ENCODE assay signal across 8 cellular contexts in the genomic region with DNA sequence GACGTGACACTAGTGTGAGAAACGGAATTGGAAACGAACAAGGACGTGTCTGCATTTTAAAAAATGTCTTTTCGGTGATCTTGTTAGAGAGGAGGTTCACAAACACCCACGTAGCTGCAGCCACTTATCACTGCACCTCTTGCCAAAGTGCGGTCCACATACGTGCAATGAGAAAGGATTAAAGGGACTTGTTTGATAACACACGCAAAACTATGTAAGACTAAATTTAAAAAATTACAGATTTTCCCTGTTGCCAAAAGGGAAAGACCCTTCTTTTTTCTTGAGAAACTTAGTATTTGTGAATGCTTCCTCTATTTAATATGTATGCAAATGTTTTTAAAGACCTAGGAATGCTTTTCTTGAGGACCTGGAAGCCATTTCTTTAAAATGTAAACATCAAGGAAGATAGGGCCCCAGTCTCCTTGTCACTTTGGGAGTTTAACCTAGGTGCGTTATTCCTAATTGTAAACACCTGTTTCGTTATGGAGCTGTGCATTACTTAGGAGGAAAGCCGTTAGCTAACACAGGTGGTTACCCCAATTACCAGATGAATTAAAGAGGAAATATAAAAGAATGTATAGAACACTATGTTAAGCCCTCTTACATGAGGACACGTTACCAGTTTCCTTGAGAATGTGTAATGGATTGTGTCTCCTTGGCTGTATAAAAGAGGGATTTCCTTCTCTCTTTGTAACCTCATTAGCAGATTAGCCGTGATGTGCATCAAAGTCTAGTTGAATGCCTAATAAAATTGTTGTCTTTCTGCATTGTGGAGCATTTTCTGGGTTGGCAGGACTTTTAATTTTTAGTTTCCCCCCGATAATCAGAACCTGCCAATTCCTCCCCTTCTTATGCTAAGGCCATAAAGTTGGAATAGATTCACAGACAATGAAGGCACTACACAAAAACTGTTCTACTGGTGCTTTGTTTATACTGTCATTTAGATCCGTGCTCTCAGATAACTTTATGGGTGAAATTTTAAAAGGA. TPM values are rescaled to one million over a fixed set of nuclear protein-coding genes. Genes with fewer than 3 reads are reported as not detected.
DNase-seq lines count a peak whose midpoint lies in the region; ATAC-seq, FAIRE-seq and TF ChIP-seq lines count a peak whose summit lies in the region.

No MANE protein-coding gene starts in this region.

- no peaks in the 10 kb centered on the region for H3K36me3 ChIP-seq in CD4-positive, alpha-beta memory T cell (ENCODE audit: insufficient read depth, low read length)
- no peaks in the 10 kb centered on the region for H3K36me3 ChIP-seq in kidney (ENCODE audit: control insufficient read depth in 1 of 2, insufficient read depth in 2 of 2, low read length in 2 of 2)

- peak in 2 of 5 donors; percentile 33 to 70 for DNase-seq in CD4-positive, alpha-beta memory T cell
- DNase-seq in activated naive CD8-positive, alpha-beta T cell treated with anti-CD3 and anti-CD28 coated beads, Interleukin-2, amount 10 ng/mL, durations not matched to agents 7 days and 5 days = no peak
- DNase-seq in kidney (no peak), KBM-7 (no peak), NCI-H2196 treated with DMSO at 0.1 percent for 48 hours (lab: John Stamatoyannopoulos, UW; ENCODE audit: unreplicated experiment) (no peak)

- peak overlapping the region; percentile 73 for H3K27ac ChIP-seq in CD4-positive, alpha-beta memory T cell (ENCODE audit: low read depth, low read length)
- peak overlapping the region; percentile 97 for H3K27ac ChIP-seq in kidney (ENCODE audit: low read depth in 2 of 2, low read length in 2 of 2)
- peak overlapping the region; percentile 75 for H3K27ac ChIP-seq in temporal lobe (ENCODE audit: low read depth, low read length)

- H3K9me3 Mint-ChIP-seq in CD4-positive, alpha-beta memory T cell = no peaks in the 10 kb centered on the region
- no peaks in the 10 kb centered on the region for H3K9me3 Mint-ChIP-seq in activated naive CD8-positive, alpha-beta T cell treated with anti-CD3 and anti-CD28 coated beads, Interleukin-2, amount 10 ng/mL, durations not matched to agents 7 days and 5 days

- H3K4me1 Mint-ChIP-seq in CD4-positive, alpha-beta memory T cell = peaks cover 10 to 22% (median 15%) of the 10 kb centered on the region in 4 donors
- H3K4me1 Mint-ChIP-seq in activated naive CD8-positive, alpha-beta T cell treated with anti-CD3 and anti-CD28 coated beads, Interleukin-2, amount 10 ng/mL, durations not matched to agents 7 days and 5 days = peaks cover 28% of the 10 kb centered on the region

- peak overlapping the region; percentile 78 to 86 for H3K9ac ChIP-seq in kidney (ENCODE audit: low read length in 2 of 2)

- in situ Hi-C loops in KBM-7 (cut with MboI; ENCODE audit: low pct_unique_long_range_greater_than_20kb, low sequenced_read_pairs) = no loop called here

- ATAC-seq in HG02981 (IDR thresholded peaks at IDR 0.05; ENCODE audit: unreplicated experiment) = peak; percentile 16
- ATAC-seq in activated naive CD8-positive, alpha-beta T cell treated with anti-CD3 and anti-CD28 coated beads, Interleukin-2, amount 10 ng/mL, durations not matched to agents 7 days and 5 days (ENCODE audit: low read depth) = no peak
- ATAC-seq in HG02678 (IDR thresholded peaks at IDR 0.05; ENCODE audit: unreplicated experiment) = no peak

- CTCF ChIA-PET in CD4-positive, alpha-beta memory T cell (lab: Charles Lee; ENCODE audit: partially characterized antibody) = interaction anchor here (1.4 to 1.5 kb wide), 2 partner anchors 146 to 259 kb away, joined by 3 read pairs; no protein-coding TSS in a partner anchor

- peak overlapping the region; percentile 58 to 83 for H3K4me3 ChIP-seq in CD4-positive, alpha-beta memory T cell (ENCODE audit: low read length in 2 of 2)
- H3K4me3 ChIP-seq in kidney (ENCODE audit: low read length in 2 of 2) = peak overlapping the region; percentile 89 to 90

- peak overlapping the region; percentile 89 to 98 (median 95) for H3K4me3 Mint-ChIP-seq in CD4-positive, alpha-beta memory T cell
- peak overlapping the region; percentile 94 for H3K4me3 Mint-ChIP-seq in activated naive CD8-positive, alpha-beta T cell treated with anti-CD3 and anti-CD28 coated beads, Interleukin-2, amount 10 ng/mL, durations not matched to agents 7 days and 5 days

- peaks cover 0 to 7% of the 10 kb centered on the region in 2 donors for H3K36me3 Mint-ChIP-seq in CD4-positive, alpha-beta memory T cell
- H3K36me3 Mint-ChIP-seq in activated naive CD8-positive, alpha-beta T cell treated with anti-CD3 and anti-CD28 coated beads, Interleukin-2, amount 10 ng/mL, durations not matched to agents 7 days and 5 days = peaks cover 5% of the 10 kb centered on the region

- H3K9me3 ChIP-seq in CD4-positive, alpha-beta memory T cell (ENCODE audit: control insufficient read depth in 1 of 2, low read length in 2 of 2) = no peaks in the 10 kb centered on the region
- no peaks in the 10 kb centered on the region for H3K9me3 ChIP-seq in kidney (ENCODE audit: control insufficient read depth in 1 of 2, low read length in 2 of 2)

- no peaks in the 10 kb centered on the region for H3K27me3 Mint-ChIP-seq in CD4-positive, alpha-beta memory T cell
- H3K27me3 Mint-ChIP-seq in activated naive CD8-positive, alpha-beta T cell treated with anti-CD3 and anti-CD28 coated beads, Interleukin-2, amount 10 ng/mL, durations not matched to agents 7 days and 5 days = no peaks in the 10 kb centered on the region

- no peak for TF ChIP-seq CTCF in kidney (IDR thresholded peaks at IDR 0.05; ENCODE audit: borderline replicate concordance, extremely low read depth, insufficient read depth)

- intact Hi-C loops in CD4-positive, alpha-beta memory T cell (cut with micrococcal nuclease) = loop anchor here (1.0 kb wide), 1 partner anchor 10 kb away; no protein-coding TSS in a partner anchor
- intact Hi-C loops in kidney (cut with DNase I) = no loop called here

- POLR2A ChIA-PET in CD4-positive, alpha-beta memory T cell (lab: Charles Lee; ENCODE audit: partially characterized antibody) = interaction anchor here (0.8 to 3.1 kb wide), 10 partner anchors 10 to 333 kb away, joined by 3 to 50 read pairs (median 4); a partner anchor contains a TSS
- POLR2A ChIA-PET in activated naive CD8-positive, alpha-beta T cell treated with anti-CD3 and anti-CD28 coated beads, Interleukin-2, amount 10 ng/mL, durations not matched to agents 7 days and 5 days (lab: Charles Lee) = interaction anchor here (1.1 to 1.9 kb wide), 2 partner anchors 10 to 153 kb away, joined by 5 to 6 read pairs; a partner anchor contains a TSS

- H3K27me3 ChIP-seq in CD4-positive, alpha-beta memory T cell (ENCODE audit: insufficient read depth, low read length) = no peaks in the 10 kb centered on the region

- FAIRE-seq in kidney (lab: Jason Lieb, UNC) = no peak

- H3K27ac Mint-ChIP-seq in CD4-positive, alpha-beta memory T cell = peak overlapping the region; percentile 86 to 99 (median 97)
- peak overlapping the region; percentile 94 for H3K27ac Mint-ChIP-seq in activated naive CD8-positive, alpha-beta T cell treated with anti-CD3 and anti-CD28 coated beads, Interleukin-2, amount 10 ng/mL, durations not matched to agents 7 days and 5 days

- H3K4me1 ChIP-seq in CD4-positive, alpha-beta memory T cell (ENCODE audit: insufficient read depth, low read length) = peaks cover 6% of the 10 kb centered on the region
- peaks cover 0 to 3% of the 10 kb centered on the region in 2 donors for H3K4me1 ChIP-seq in kidney (ENCODE audit: control insufficient read depth in 1 of 2, insufficient read depth in 1 of 2, low read depth in 1 of 2, low read length in 2 of 2)

RNA-seq across cellular contexts. Expression of a gene that starts 1.0 kb away (rescaled TPM):
- 1 to 10 TPM; 2.1 to 2.9 TPM for total RNA-seq in CD4-positive, alpha-beta memory T cell
- under 1 TPM; 0.53 to 0.55 TPM for polyA plus RNA-seq in CD4-positive, alpha-beta memory T cell
- 1 to 10 TPM; 1.3 to 1.5 TPM for total RNA-seq in activated naive CD8-positive, alpha-beta T cell treated with anti-CD3 and anti-CD28 coated beads, Interleukin-2, amount 10 ng/mL, durations not matched to agents 7 days and 5 days
- total RNA-seq in kidney (1.6 TPM), temporal lobe (0.98 TPM)
- 1.8 TPM for polyA plus RNA-seq in kidney (ENCODE audit: insufficient read depth, low read depth, low replicate concordance)
